26 cellular contexts compared by ENCODE assay signal in the genomic region with DNA sequence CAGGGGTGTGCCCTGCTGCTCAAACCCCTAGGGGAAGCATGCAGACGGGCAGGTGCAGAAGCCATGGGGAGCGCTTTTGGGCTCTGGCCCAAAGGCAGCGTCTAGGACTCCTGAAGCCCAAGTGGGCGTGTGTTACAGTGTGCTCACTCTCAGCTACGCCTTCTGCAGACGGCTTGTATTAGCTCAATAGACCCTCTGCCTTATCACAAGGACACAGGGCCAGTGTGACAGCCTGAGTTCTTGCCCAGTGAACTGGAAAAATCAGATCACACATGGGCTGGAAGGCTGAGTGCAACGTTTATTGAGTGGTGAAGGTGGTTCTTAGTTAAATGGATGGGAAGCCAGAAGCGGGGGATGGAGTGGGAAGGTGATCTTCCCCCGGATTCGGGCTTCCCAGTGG.
"Had no signal": no experiment of that assay in that cellular context is flagged by ENCODE, and none has a peak within 500 bp of the region (broad histone marks: within the 10 kb centered on the region; RNA-seq: fewer than 3 reads in every experiment).

No MANE protein-coding gene starts in this region.

- H3K27me3 Mint-ChIP-seq: activated B cell treated with CpG ODN at 0.5 μM for 24 hours; activated CD8-positive, alpha-beta memory T cell treated with anti-CD3 and anti-CD28 coated beads, Interleukin-2, amount 10 ng/mL, durations not matched to agents 7 days and 5 days; activated naive CD8-positive, alpha-beta T cell treated with anti-CD3 and anti-CD28 coated beads, Interleukin-2, amount 50 U/mL, for 24 hours had no signal

- H3K4me1 ChIP-seq: ascending aorta, body of pancreas, SJCRH30 had no signal

- H3K4me3 ChIP-seq: ascending aorta, body of pancreas, PC-9, SJCRH30 had no signal

- H3K9me3 ChIP-seq: ascending aorta, body of pancreas, SJCRH30 had no signal

- H3K9ac ChIP-seq: KMS-11 had no signal

- H2AFZ ChIP-seq: PC-9 had no signal

- H3K27ac ChIP-seq: ascending aorta, body of pancreas, KMS-11, PC-9, SJCRH30 had no signal

- ATAC-seq: activated CD8-positive, alpha-beta memory T cell treated with anti-CD3 and anti-CD28 coated beads, Interleukin-2, amount 10 ng/mL, durations not matched to agents 7 days and 5 days; activated naive CD4-positive, alpha-beta T cell treated with anti-CD3 and anti-CD28 coated beads, Interleukin-2, amount 50 U/mL, for 72 hours; activated naive CD8-positive, alpha-beta T cell treated with anti-CD3 and anti-CD28 coated beads, Interleukin-2, amount 50 U/mL, for 24 hours; body of pancreas; HepG2; T-helper 17 cell had no signal

- DNase-seq: activated B cell treated with CpG ODN at 0.5 μM for 24 hours; activated CD4-positive, alpha-beta T cell treated with anti-CD3 and anti-CD28 coated beads for 1 hour; activated CD4-positive, alpha-beta T cell treated with anti-CD3 and anti-CD28 coated beads, Interleukin-2, amount 10 ng/mL, durations not matched to agents 24 days and 14 days; activated CD4-positive, alpha-beta T cell treated with anti-CD3 and anti-CD28 coated beads, Interleukin-2, amount 50 U/mL, for 48 hours; activated CD8-positive, alpha-beta memory T cell treated with anti-CD3 and anti-CD28 coated beads, Interleukin-2, amount 10 ng/mL, durations not matched to agents 7 days and 5 days; activated effector memory CD4-positive, alpha-beta T cell treated with anti-CD3 and anti-CD28 coated beads, Interleukin-2, amount 50 U/mL, for 16 hours; activated naive CD4-positive, alpha-beta T cell treated with Interleukin-2 at 50 U/mL for 16 hours; activated naive CD8-positive, alpha-beta T cell treated with anti-CD3 and anti-CD28 coated beads, Interleukin-2, amount 50 U/mL, for 24 hours; activated T-cell treated with anti-CD3 and anti-CD28 coated beads, Interleukin-2, amount 50 U/mL, for 24 hours; amniotic stem cell; body of pancreas; NCI-H1092; NCI-H1417; NCI-H2081 treated with DMSO at 0.1 percent for 48 hours; NCI-H345; NCI-H510A treated with DMSO at 0.1 percent for 48 hours; NCI-H69; PC-9; SJCRH30; T-helper 17 cell; T-helper 9 cell had no signal

- H3K4me2 ChIP-seq: KMS-11, PC-9 had no signal

- H3K36me3 Mint-ChIP-seq: activated CD8-positive, alpha-beta memory T cell treated with anti-CD3 and anti-CD28 coated beads, Interleukin-2, amount 10 ng/mL, durations not matched to agents 7 days and 5 days; activated naive CD4-positive, alpha-beta T cell treated with anti-CD3 and anti-CD28 coated beads, Interleukin-2, amount 50 U/mL, for 72 hours had no signal

- H3K4me3 Mint-ChIP-seq: activated B cell treated with CpG ODN at 0.5 μM for 24 hours; activated CD4-positive, alpha-beta T cell treated with anti-CD3 and anti-CD28 coated beads, Interleukin-2, amount 10 ng/mL, durations not matched to agents 24 days and 14 days; activated CD8-positive, alpha-beta memory T cell treated with anti-CD3 and anti-CD28 coated beads, Interleukin-2, amount 10 ng/mL, durations not matched to agents 7 days and 5 days; activated naive CD8-positive, alpha-beta T cell treated with anti-CD3 and anti-CD28 coated beads, Interleukin-2, amount 50 U/mL, for 24 hours; activated T-cell treated with anti-CD3 and anti-CD28 coated beads, Interleukin-2, amount 50 U/mL, for 24 hours; central memory CD8-positive, alpha-beta T cell; T-helper 17 cell had no signal

- H3K36me3 ChIP-seq: ascending aorta, SJCRH30 had no signal

- H3K9me3 Mint-ChIP-seq: activated B cell treated with CpG ODN at 0.5 μM for 24 hours; activated CD4-positive, alpha-beta T cell treated with anti-CD3 and anti-CD28 coated beads, Interleukin-2, amount 10 ng/mL, durations not matched to agents 24 days and 14 days; activated naive CD4-positive, alpha-beta T cell treated with anti-CD3 and anti-CD28 coated beads, Interleukin-2, amount 50 U/mL, for 72 hours; activated naive CD8-positive, alpha-beta T cell treated with anti-CD3 and anti-CD28 coated beads, Interleukin-2, amount 50 U/mL, for 24 hours; activated T-cell treated with anti-CD3 and anti-CD28 coated beads, Interleukin-2, amount 50 U/mL, for 24 hours; central memory CD8-positive, alpha-beta T cell had no signal

- H3K27me3 ChIP-seq: ascending aorta, body of pancreas, SJCRH30 had no signal

- H3K4me1 Mint-ChIP-seq: activated B cell treated with CpG ODN at 0.5 μM for 24 hours; activated CD4-positive, alpha-beta T cell treated with anti-CD3 and anti-CD28 coated beads, Interleukin-2, amount 10 ng/mL, durations not matched to agents 24 days and 14 days; activated CD8-positive, alpha-beta memory T cell treated with anti-CD3 and anti-CD28 coated beads, Interleukin-2, amount 10 ng/mL, durations not matched to agents 7 days and 5 days; activated naive CD8-positive, alpha-beta T cell treated with anti-CD3 and anti-CD28 coated beads, Interleukin-2, amount 50 U/mL, for 24 hours; central memory CD8-positive, alpha-beta T cell; T-helper 17 cell had no signal
